In genomic region chr11:69513196-69513595, GRCh38 we compare ENCODE assay signal across 1 cellular context.
TF ChIP-seq lines count a peak whose summit lies in the region.

No MANE protein-coding gene starts in this region.

TF ChIP-seq in IMR-90, 13 proteins besides CTCF, POLR2A, EP300 and RAD21:
- no peak for TF ChIP-seq NFE2L2 (IDR thresholded peaks at IDR 0.05; ENCODE audit: low read depth, low read length)
- no peak for TF ChIP-seq CEBPB (IDR thresholded peaks at IDR 0.05; ENCODE audit: low read depth, low read length)
- TF ChIP-seq ELK1 (IDR thresholded peaks at IDR 0.05; ENCODE audit: borderline replicate concordance, low read depth, low read length) = no peak
- TF ChIP-seq USF2 (IDR thresholded peaks at IDR 0.05; ENCODE audit: low read depth, low read length) = no peak
- TF ChIP-seq RCOR1 (IDR thresholded peaks at IDR 0.05; ENCODE audit: insufficient replicate concordance, low read length) = no peak
- no peak for TF ChIP-seq FOS (IDR thresholded peaks at IDR 0.05; ENCODE audit: low read depth, low read length)
- TF ChIP-seq RFX5 (IDR thresholded peaks at IDR 0.05; ENCODE audit: low read depth, low read length) = no peak
- no peak for TF ChIP-seq MAFK (IDR thresholded peaks at IDR 0.05; ENCODE audit: low read depth, low read length)
- no peak for TF ChIP-seq MAZ (IDR thresholded peaks at IDR 0.05; ENCODE audit: borderline replicate concordance, low read depth, low read length)
- TF ChIP-seq MXI1 (IDR thresholded peaks at IDR 0.05; ENCODE audit: borderline replicate concordance, low read depth, low read length) = no peak
- TF ChIP-seq SMC3 (IDR thresholded peaks at IDR 0.05; ENCODE audit: low read depth, low read length) = no peak
- no peak for TF ChIP-seq CHD1 (IDR thresholded peaks at IDR 0.05; ENCODE audit: low read depth, low read length)
TF ChIP-seq in IMR-90: peak in this region for 0.
